Comparison of ENCODE assay signal across 1 cellular context in the genomic region with DNA sequence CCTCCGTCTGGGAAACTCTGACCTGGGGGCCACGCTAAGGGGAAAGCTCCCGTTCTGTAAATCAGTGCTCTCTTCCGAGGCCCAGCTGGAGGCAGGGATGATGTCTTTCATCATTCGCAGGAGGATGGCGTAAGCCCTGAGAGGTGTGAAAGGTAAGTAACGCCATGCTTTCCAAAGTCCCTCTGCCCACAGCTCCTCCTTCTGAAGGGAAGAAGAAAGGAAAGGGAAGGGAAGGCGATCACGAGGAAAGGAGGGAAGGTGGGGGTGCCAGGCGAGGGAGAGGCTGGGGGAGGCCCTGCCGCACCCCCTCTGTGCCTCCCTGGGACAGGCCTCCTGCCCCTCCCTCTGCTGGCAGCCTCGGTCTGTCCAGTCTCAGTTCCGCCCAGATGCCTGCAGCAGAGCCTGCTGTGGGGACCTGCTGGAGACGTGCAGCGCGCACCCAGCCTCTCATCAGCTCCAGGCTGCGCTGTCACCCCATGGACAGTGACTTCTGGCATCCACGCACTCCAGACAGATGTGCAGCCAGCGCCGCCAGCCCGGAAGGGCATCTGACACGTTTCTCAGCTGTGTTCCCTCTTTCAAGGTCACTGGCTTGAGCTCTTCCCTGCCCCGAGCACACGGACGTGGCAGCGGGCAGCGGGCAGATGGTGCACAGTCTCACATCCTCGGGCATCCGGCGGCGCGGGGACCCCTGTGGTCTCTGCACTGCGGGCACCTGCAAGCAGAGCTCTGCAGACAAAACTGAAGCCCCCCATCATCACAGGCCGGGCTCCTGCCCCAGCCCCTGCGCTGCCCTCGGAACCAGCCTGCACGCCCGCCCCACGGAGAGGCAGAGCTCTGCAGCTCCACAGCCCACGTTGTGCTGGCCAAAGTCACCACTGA.
TF ChIP-seq lines count a peak whose summit lies in the region.

No MANE protein-coding gene starts in this region.

TF ChIP-seq in GM23338, 12 proteins besides CTCF, POLR2A, EP300 and RAD21 (continued from another document):
- TF ChIP-seq, protein P1, sequence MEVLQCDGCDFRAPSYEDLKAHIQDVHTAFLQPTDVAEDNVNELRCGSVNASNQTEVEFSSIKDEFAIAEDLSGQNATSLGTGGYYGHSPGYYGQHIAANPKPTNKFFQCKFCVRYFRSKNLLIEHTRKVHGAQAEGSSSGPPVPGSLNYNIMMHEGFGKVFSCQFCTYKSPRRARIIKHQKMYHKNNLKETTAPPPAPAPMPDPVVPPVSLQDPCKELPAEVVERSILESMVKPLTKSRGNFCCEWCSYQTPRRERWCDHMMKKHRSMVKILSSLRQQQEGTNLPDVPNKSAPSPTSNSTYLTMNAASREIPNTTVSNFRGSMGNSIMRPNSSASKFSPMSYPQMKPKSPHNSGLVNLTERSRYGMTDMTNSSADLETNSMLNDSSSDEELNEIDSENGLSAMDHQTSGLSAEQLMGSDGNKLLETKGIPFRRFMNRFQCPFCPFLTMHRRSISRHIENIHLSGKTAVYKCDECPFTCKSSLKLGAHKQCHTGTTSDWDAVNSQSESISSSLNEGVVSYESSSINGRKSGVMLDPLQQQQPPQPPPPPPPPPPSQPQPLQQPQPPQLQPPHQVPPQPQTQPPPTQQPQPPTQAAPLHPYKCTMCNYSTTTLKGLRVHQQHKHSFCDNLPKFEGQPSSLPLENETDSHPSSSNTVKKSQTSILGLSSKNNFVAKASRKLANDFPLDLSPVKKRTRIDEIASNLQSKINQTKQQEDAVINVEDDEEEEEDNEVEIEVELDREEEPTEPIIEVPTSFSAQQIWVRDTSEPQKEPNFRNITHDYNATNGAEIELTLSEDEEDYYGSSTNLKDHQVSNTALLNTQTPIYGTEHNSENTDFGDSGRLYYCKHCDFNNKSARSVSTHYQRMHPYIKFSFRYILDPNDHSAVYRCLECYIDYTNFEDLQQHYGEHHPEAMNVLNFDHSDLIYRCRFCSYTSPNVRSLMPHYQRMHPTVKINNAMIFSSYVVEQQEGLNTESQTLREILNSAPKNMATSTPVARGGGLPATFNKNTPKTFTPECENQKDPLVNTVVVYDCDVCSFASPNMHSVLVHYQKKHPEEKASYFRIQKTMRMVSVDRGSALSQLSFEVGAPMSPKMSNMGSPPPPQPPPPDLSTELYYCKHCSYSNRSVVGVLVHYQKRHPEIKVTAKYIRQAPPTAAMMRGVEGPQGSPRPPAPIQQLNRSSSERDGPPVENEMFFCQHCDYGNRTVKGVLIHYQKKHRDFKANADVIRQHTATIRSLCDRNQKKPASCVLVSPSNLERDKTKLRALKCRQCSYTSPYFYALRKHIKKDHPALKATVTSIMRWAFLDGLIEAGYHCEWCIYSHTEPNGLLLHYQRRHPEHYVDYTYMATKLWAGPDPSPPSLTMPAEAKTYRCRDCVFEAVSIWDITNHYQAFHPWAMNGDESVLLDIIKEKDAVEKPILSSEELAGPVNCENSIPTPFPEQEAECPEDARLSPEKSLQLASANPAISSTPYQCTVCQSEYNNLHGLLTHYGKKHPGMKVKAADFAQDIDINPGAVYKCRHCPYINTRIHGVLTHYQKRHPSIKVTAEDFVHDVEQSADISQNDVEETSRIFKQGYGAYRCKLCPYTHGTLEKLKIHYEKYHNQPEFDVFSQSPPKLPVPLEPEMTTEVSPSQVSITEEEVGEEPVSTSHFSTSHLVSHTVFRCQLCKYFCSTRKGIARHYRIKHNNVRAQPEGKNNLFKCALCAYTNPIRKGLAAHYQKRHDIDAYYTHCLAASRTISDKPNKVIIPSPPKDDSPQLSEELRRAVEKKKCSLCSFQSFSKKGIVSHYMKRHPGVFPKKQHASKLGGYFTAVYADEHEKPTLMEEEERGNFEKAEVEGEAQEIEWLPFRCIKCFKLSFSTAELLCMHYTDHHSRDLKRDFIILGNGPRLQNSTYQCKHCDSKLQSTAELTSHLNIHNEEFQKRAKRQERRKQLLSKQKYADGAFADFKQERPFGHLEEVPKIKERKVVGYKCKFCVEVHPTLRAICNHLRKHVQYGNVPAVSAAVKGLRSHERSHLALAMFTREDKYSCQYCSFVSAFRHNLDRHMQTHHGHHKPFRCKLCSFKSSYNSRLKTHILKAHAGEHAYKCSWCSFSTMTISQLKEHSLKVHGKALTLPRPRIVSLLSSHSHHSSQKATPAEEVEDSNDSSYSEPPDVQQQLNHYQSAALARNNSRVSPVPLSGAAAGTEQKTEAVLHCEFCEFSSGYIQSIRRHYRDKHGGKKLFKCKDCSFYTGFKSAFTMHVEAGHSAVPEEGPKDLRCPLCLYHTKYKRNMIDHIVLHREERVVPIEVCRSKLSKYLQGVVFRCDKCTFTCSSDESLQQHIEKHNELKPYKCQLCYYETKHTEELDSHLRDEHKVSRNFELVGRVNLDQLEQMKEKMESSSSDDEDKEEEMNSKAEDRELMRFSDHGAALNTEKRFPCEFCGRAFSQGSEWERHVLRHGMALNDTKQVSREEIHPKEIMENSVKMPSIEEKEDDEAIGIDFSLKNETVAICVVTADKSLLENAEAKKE (CRISPR knock-in tag; IDR thresholded peaks at IDR 0.05): no peak
- TF ChIP-seq EZH2phosphoT487 (IDR thresholded peaks at IDR 0.05; ENCODE audit: unreplicated experiment) (no peak), ZNF114 (CRISPR knock-in tag; IDR thresholded peaks at IDR 0.05) (no peak), ZNF331 (CRISPR knock-in tag; IDR thresholded peaks at IDR 0.05; ENCODE audit: low read depth) (no peak), STAT1 (IDR thresholded peaks at IDR 0.05; ENCODE audit: unreplicated experiment) (no peak)
